ENCODE assay signal across 1 cellular context in the genomic region with DNA sequence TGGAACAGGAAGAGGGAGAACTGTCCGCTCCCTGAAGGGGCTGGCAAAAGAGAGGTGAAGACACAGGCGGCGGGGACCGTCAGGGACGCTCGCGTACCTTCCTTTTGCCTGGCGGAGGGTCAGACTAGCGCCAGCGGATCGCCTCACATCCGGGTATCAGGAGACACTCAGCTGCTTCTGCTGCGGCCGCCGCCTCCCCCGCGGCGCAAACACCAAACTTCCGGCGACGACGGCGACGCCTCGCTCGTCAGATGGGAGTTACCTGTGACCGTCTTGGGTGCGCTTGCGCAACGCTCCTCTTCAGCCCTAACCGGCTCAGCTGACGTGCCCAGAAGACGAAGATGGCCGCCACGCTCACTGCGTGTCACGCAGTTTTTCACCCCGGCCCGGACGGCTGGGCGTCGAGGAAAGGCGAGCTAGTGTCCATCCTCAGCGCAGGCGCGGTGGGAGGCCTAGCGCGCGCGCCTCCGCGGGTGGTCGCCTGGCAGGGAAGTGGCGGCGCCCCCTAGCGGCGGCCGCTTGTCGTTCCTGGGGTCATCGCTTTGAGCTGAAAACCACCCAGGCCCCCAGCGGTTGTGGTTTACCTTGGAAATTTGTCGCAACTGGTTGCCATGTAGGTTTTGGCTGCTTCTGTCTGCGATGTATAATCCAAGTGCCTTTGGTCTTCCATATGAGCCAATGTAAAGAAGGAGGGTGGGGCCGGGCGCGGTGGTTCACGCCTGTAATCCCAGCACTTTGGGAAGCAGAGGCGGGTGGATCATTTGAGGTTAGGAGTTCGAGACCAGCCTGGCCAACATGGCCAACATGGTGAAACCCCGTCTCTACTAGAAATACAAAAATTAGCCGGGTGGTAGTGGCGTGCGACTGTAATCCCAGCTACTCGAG.
TF ChIP-seq lines count a peak whose summit lies in the region.

TSS of gene ESCO1 (minus strand) at position 179 of the 885 bp plus-strand sequence. CDS start 25,861 bp downstream, outside the sequence.

TF ChIP-seq in K562, 482 proteins besides CTCF, POLR2A, EP300 and RAD21 (continued from another document and continues in another):
- TF ChIP-seq, protein P1, sequence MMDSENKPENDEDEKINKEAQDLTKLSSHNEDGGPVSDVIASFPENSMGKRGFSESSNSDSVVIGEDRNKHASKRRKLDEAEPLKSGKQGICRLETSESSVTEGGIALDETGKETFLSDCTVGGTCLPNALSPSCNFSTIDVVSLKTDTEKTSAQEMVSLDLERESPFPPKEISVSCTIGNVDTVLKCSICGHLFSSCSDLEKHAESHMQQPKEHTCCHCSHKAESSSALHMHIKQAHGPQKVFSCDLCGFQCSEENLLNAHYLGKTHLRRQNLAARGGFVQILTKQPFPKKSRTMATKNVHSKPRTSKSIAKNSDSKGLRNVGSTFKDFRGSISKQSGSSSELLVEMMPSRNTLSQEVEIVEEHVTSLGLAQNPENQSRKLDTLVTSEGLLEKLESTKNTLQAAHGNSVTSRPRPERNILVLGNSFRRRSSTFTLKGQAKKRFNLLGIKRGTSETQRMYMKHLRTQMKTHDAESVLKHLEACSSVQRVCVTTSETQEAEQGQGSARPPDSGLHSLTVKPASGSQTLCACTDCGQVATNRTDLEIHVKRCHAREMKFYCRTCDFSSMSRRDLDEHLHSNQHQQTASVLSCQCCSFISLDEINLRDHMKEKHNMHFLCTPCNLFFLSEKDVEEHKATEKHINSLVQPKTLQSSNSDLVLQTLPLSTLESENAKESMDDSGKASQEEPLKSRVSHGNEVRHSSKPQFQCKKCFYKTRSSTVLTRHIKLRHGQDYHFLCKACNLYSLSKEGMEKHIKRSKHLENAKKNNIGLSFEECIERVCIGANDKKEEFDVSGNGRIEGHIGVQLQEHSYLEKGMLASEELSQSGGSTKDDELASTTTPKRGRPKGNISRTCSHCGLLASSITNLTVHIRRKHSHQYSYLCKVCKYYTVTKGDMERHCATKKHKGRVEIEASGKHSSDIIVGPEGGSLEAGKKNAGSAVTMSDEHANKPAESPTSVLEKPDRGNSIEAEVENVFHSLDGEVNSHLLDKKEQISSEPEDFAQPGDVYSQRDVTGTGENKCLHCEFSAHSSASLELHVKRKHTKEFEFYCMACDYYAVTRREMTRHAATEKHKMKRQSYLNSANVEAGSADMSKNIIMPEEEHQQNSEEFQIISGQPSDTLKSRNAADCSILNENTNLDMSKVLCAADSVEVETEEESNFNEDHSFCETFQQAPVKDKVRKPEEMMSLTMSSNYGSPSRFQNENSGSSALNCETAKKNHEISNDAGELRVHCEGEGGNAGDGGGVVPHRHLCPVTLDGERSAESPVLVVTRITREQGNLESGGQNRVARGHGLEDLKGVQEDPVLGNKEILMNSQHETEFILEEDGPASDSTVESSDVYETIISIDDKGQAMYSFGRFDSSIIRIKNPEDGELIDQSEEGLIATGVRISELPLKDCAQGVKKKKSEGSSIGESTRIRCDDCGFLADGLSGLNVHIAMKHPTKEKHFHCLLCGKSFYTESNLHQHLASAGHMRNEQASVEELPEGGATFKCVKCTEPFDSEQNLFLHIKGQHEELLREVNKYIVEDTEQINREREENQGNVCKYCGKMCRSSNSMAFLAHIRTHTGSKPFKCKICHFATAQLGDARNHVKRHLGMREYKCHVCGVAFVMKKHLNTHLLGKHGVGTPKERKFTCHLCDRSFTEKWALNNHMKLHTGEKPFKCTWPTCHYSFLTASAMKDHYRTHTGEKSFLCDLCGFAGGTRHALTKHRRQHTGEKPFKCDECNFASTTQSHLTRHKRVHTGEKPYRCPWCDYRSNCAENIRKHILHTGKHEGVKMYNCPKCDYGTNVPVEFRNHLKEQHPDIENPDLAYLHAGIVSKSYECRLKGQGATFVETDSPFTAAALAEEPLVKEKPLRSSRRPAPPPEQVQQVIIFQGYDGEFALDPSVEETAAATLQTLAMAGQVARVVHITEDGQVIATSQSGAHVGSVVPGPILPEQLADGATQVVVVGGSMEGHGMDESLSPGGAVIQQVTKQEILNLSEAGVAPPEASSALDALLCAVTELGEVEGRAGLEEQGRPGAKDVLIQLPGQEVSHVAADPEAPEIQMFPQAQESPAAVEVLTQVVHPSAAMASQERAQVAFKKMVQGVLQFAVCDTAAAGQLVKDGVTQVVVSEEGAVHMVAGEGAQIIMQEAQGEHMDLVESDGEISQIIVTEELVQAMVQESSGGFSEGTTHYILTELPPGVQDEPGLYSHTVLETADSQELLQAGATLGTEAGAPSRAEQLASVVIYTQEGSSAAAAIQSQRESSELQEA (IDR thresholded peaks at IDR 0.05; ENCODE audit: low read depth): no peak
- TF ChIP-seq HOXB6 (CRISPR knock-in tag; IDR thresholded peaks at IDR 0.05; ENCODE audit: borderline replicate concordance) (no peak), ZNF695 (CRISPR knock-in tag; IDR thresholded peaks at IDR 0.05) (no peak), MLLT1 (IDR thresholded peaks at IDR 0.05) (peak in 1 of 2 experiments; percentile 85; a peak in 2 of 4 replicates), CREB1 (IDR thresholded peaks at IDR 0.05) (peak; percentile 94), CREB1 (CRISPR knock-in tag; IDR thresholded peaks at IDR 0.05) (peak; percentile 93), ZBTB9 (CRISPR knock-in tag; IDR thresholded peaks at IDR 0.05) (peak; percentile 19; the same call in 1 of the 2 replicates), ZFP91 (CRISPR knock-in tag; IDR thresholded peaks at IDR 0.05) (no peak), CBX3 (IDR thresholded peaks at IDR 0.05; ENCODE audit: borderline replicate concordance in 1 of 2, low read length in 2 of 2) (peak in 1 of 2 experiments; percentile 84; a peak in 2 of 3 replicates), ELF2 (CRISPR knock-in tag; IDR thresholded peaks at IDR 0.05) (peak; percentile 54; the same call in 1 of the 2 replicates), ZNF431 (CRISPR knock-in tag; IDR thresholded peaks at IDR 0.05) (peak; percentile 73), CLOCK (CRISPR knock-in tag; IDR thresholded peaks at IDR 0.05; ENCODE audit: borderline replicate concordance) (no peak), ETS2 (tag; IDR thresholded peaks at IDR 0.05; ENCODE audit: borderline replicate concordance, poor library complexity, severe bottlenecking) (no peak), ZFX (CRISPR knock-in tag; IDR thresholded peaks at IDR 0.05) (peak; percentile 84), ZNF174 (CRISPR knock-in tag; IDR thresholded peaks at IDR 0.05) (no peak), TOE1 (IDR thresholded peaks at IDR 0.05; ENCODE audit: borderline replicate concordance) (peak; percentile 83; the same call in 1 of the 2 replicates), TOE1 (CRISPR knock-in tag; IDR thresholded peaks at IDR 0.05; ENCODE audit: borderline replicate concordance, low read depth) (no peak), HOMEZ (CRISPR knock-in tag; IDR thresholded peaks at IDR 0.05) (no peak), ZNF165 (CRISPR knock-in tag; IDR thresholded peaks at IDR 0.05; ENCODE audit: borderline replicate concordance) (no peak), CREB3L1 (IDR thresholded peaks at IDR 0.05; ENCODE audit: borderline replicate concordance, low read depth) (peak; percentile 92), ZNF764 (CRISPR knock-in tag; IDR thresholded peaks at IDR 0.05; ENCODE audit: low read depth) (no peak)
- TF ChIP-seq, protein P2, sequence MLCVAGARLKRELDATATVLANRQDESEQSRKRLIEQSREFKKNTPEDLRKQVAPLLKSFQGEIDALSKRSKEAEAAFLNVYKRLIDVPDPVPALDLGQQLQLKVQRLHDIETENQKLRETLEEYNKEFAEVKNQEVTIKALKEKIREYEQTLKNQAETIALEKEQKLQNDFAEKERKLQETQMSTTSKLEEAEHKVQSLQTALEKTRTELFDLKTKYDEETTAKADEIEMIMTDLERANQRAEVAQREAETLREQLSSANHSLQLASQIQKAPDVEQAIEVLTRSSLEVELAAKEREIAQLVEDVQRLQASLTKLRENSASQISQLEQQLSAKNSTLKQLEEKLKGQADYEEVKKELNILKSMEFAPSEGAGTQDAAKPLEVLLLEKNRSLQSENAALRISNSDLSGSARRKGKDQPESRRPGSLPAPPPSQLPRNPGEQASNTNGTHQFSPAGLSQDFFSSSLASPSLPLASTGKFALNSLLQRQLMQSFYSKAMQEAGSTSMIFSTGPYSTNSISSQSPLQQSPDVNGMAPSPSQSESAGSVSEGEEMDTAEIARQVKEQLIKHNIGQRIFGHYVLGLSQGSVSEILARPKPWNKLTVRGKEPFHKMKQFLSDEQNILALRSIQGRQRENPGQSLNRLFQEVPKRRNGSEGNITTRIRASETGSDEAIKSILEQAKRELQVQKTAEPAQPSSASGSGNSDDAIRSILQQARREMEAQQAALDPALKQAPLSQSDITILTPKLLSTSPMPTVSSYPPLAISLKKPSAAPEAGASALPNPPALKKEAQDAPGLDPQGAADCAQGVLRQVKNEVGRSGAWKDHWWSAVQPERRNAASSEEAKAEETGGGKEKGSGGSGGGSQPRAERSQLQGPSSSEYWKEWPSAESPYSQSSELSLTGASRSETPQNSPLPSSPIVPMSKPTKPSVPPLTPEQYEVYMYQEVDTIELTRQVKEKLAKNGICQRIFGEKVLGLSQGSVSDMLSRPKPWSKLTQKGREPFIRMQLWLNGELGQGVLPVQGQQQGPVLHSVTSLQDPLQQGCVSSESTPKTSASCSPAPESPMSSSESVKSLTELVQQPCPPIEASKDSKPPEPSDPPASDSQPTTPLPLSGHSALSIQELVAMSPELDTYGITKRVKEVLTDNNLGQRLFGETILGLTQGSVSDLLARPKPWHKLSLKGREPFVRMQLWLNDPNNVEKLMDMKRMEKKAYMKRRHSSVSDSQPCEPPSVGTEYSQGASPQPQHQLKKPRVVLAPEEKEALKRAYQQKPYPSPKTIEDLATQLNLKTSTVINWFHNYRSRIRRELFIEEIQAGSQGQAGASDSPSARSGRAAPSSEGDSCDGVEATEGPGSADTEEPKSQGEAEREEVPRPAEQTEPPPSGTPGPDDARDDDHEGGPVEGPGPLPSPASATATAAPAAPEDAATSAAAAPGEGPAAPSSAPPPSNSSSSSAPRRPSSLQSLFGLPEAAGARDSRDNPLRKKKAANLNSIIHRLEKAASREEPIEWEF (CRISPR knock-in tag; IDR thresholded peaks at IDR 0.05): no peak
